ENCODE assay signal across 14 cellular contexts in genomic region chr17:80647746-80648145, GRCh38.
DNase-seq lines count a peak whose midpoint lies in the region; ATAC-seq and TF ChIP-seq lines count a peak whose summit lies in the region.
"Had no signal": no experiment of that assay in that cellular context is flagged by ENCODE, and none has a peak within 500 bp of the region (broad histone marks: within the 10 kb centered on the region; RNA-seq: fewer than 3 reads in every experiment).

No MANE protein-coding gene starts in this region.

- no peaks in the 10 kb centered on the region for H3K9me3 ChIP-seq in aorta (ENCODE audit: control insufficient read depth, low read length)
- H3K9me3 ChIP-seq: Peyer's patch, right atrium auricular region had no signal

- H3K4me3 ChIP-seq in epithelial cell of proximal tubule (ENCODE audit: low read depth, low read length), result no peak overlapping the region
- no peak overlapping the region for H3K4me3 ChIP-seq in aorta (ENCODE audit: low read length in 2 of 2)
- H3K4me3 ChIP-seq: Peyer's patch, right atrium auricular region had no signal

- intact Hi-C loops in activated naive CD4-positive, alpha-beta T cell treated with anti-CD3 and anti-CD28 coated beads for 36 hours (cut with micrococcal nuclease), result loop anchor here (2.0 to 5.0 kb wide), 2 partner anchors 17 to 40 kb away; no protein-coding TSS in a partner anchor
- intact Hi-C loops in aorta (cut with DNase I), result no loop called here

- WGBS in aorta, 2 donors, result 73 to 82% methylated on average over 6 of the region's 6 CpGs

- H3K27me3 Mint-ChIP-seq in activated naive CD4-positive, alpha-beta T cell treated with anti-CD3 and anti-CD28 coated beads for 36 hours (ENCODE audit: low read depth), result no peaks in the 10 kb centered on the region
- H3K27me3 Mint-ChIP-seq in stimulated activated naive CD8-positive, alpha-beta T cell treated with anti-CD3 and anti-CD28 coated beads, Interleukin-15, Interleukin-2, amounts not matched to agents 100 ng/mL and 50 ng/mL, for 24 hours, result no peaks in the 10 kb centered on the region
- H3K27me3 Mint-ChIP-seq in glutamatergic neuron (ENCODE audit: unreplicated experiment), result peaks cover 8% of the 10 kb centered on the region
- H3K27me3 Mint-ChIP-seq: effector memory CD8-positive, alpha-beta T cell had no signal

- no peaks in the 10 kb centered on the region for H3K27me3 ChIP-seq in aorta (ENCODE audit: control insufficient read depth in 1 of 2, insufficient read depth in 2 of 2, low read length in 1 of 2)
- H3K27me3 ChIP-seq: Peyer's patch, right atrium auricular region had no signal

- H3K4me3 Mint-ChIP-seq in activated naive CD4-positive, alpha-beta T cell treated with anti-CD3 and anti-CD28 coated beads for 36 hours, result no peak overlapping the region
- H3K4me3 Mint-ChIP-seq in stimulated activated naive CD8-positive, alpha-beta T cell treated with anti-CD3 and anti-CD28 coated beads, Interleukin-15, Interleukin-2, amounts not matched to agents 100 ng/mL and 50 ng/mL, for 24 hours, result peak overlapping the region; percentile 32
- H3K4me3 Mint-ChIP-seq in glutamatergic neuron (ENCODE audit: unreplicated experiment), result no peak overlapping the region
- H3K4me3 Mint-ChIP-seq: effector memory CD8-positive, alpha-beta T cell had no signal

- TF ChIP-seq CTCF in epithelial cell of proximal tubule (conservative IDR thresholded peaks at IDR 0.05; ENCODE audit: low read depth, low read length) (no peak), glutamatergic neuron (IDR thresholded peaks at IDR 0.05; ENCODE audit: partially characterized antibody, unreplicated experiment) (no peak)

- H3K36me3 Mint-ChIP-seq in activated naive CD4-positive, alpha-beta T cell treated with anti-CD3 and anti-CD28 coated beads for 36 hours (ENCODE audit: low read depth), result peaks cover 33% of the 10 kb centered on the region
- peaks cover 70% of the 10 kb centered on the region for H3K36me3 Mint-ChIP-seq in stimulated activated naive CD8-positive, alpha-beta T cell treated with anti-CD3 and anti-CD28 coated beads, Interleukin-15, Interleukin-2, amounts not matched to agents 100 ng/mL and 50 ng/mL, for 24 hours (ENCODE audit: low read depth)
- H3K36me3 Mint-ChIP-seq in glutamatergic neuron (ENCODE audit: unreplicated experiment), result no peaks in the 10 kb centered on the region

- DNase-seq in activated naive CD4-positive, alpha-beta T cell treated with anti-CD3 and anti-CD28 coated beads for 36 hours, result no peak
- no peak for DNase-seq in activated naive CD4-positive, alpha-beta T cell treated with Interleukin-2 at 50 U/mL for 16 hours
- DNase-seq in SW480 (ENCODE audit: low spot score), result peak; percentile 93
- peak; percentile 57 for DNase-seq in epithelial cell of proximal tubule (ENCODE audit: low read depth)
- no peak for DNase-seq in glutamatergic neuron
- DNase-seq in aorta, result no peak
- DNase-seq: effector memory CD8-positive, alpha-beta T cell; left cardiac atrium; NCI-H2029 treated with DMSO at 0.1 percent for 48 hours; Peyer's patch had no signal

- H3K27ac ChIP-seq in aorta (ENCODE audit: low read depth in 1 of 2, low read length in 2 of 2), result no peak overlapping the region
- H3K27ac ChIP-seq: C4-2B, Peyer's patch, right atrium auricular region had no signal

- no peaks in the 10 kb centered on the region for H3K36me3 ChIP-seq in aorta (ENCODE audit: control insufficient read depth in 1 of 2, insufficient read depth in 2 of 2, low read length in 1 of 2)
- H3K36me3 ChIP-seq: Peyer's patch, right atrium auricular region had no signal

- no peaks in the 10 kb centered on the region for H3K4me1 ChIP-seq in aorta (ENCODE audit: control insufficient read depth in 1 of 2, insufficient read depth in 2 of 2, low read length in 2 of 2)
- H3K4me1 ChIP-seq: Peyer's patch had no signal

- no peaks in the 10 kb centered on the region for H3K9me3 Mint-ChIP-seq in activated naive CD4-positive, alpha-beta T cell treated with anti-CD3 and anti-CD28 coated beads for 36 hours
- peaks cover 3% of the 10 kb centered on the region for H3K9me3 Mint-ChIP-seq in stimulated activated naive CD8-positive, alpha-beta T cell treated with anti-CD3 and anti-CD28 coated beads, Interleukin-15, Interleukin-2, amounts not matched to agents 100 ng/mL and 50 ng/mL, for 24 hours
- peaks cover 7% of the 10 kb centered on the region for H3K9me3 Mint-ChIP-seq in glutamatergic neuron (ENCODE audit: unreplicated experiment)
- H3K9me3 Mint-ChIP-seq: effector memory CD8-positive, alpha-beta T cell had no signal

- CTCF ChIA-PET in activated naive CD4-positive, alpha-beta T cell treated with anti-CD3 and anti-CD28 coated beads for 36 hours (lab: Charles Lee), result interaction anchor here (0.6 to 1.2 kb wide), 2 partner anchors 251 to 1321 kb away, joined by 3 read pairs; no protein-coding TSS in a partner anchor

- peaks cover 85% of the 10 kb centered on the region for H3K4me1 Mint-ChIP-seq in activated naive CD4-positive, alpha-beta T cell treated with anti-CD3 and anti-CD28 coated beads for 36 hours (ENCODE audit: low read depth)
- H3K4me1 Mint-ChIP-seq in stimulated activated naive CD8-positive, alpha-beta T cell treated with anti-CD3 and anti-CD28 coated beads, Interleukin-15, Interleukin-2, amounts not matched to agents 100 ng/mL and 50 ng/mL, for 24 hours (ENCODE audit: low read depth), result peaks cover 83% of the 10 kb centered on the region
- H3K4me1 Mint-ChIP-seq in glutamatergic neuron (ENCODE audit: low read depth, unreplicated experiment), result peaks cover 20% of the 10 kb centered on the region

- no peak for ATAC-seq in aorta (ENCODE audit: low FRiP score)
- ATAC-seq in HG03469 (IDR thresholded peaks at IDR 0.05; ENCODE audit: unreplicated experiment), result no peak
- ATAC-seq: effector memory CD8-positive, alpha-beta T cell; left cardiac atrium had no signal

- H3K27ac Mint-ChIP-seq in activated naive CD4-positive, alpha-beta T cell treated with anti-CD3 and anti-CD28 coated beads for 36 hours, result peak overlapping the region; percentile 63
- peak overlapping the region; percentile 73 for H3K27ac Mint-ChIP-seq in stimulated activated naive CD8-positive, alpha-beta T cell treated with anti-CD3 and anti-CD28 coated beads, Interleukin-15, Interleukin-2, amounts not matched to agents 100 ng/mL and 50 ng/mL, for 24 hours
- H3K27ac Mint-ChIP-seq in glutamatergic neuron (ENCODE audit: unreplicated experiment), result no peak overlapping the region

Comparison
In these comparisons a context has a peak if more than half of its experiments do, and no peak if none do; other contexts are left out.
1. DNase-seq: peak in SW480 (single experiment) and epithelial cell of proximal tubule (single experiment); none in activated naive CD4-positive, alpha-beta T cell treated with anti-CD3 and anti-CD28 coated beads for 36 hours (single experiment), activated naive CD4-positive, alpha-beta T cell treated with Interleukin-2 at 50 U/mL for 16 hours (single experiment), glutamatergic neuron (single experiment) and aorta (0 of 2).